ENCODE assay signal across 7 cellular contexts in the genomic region with DNA sequence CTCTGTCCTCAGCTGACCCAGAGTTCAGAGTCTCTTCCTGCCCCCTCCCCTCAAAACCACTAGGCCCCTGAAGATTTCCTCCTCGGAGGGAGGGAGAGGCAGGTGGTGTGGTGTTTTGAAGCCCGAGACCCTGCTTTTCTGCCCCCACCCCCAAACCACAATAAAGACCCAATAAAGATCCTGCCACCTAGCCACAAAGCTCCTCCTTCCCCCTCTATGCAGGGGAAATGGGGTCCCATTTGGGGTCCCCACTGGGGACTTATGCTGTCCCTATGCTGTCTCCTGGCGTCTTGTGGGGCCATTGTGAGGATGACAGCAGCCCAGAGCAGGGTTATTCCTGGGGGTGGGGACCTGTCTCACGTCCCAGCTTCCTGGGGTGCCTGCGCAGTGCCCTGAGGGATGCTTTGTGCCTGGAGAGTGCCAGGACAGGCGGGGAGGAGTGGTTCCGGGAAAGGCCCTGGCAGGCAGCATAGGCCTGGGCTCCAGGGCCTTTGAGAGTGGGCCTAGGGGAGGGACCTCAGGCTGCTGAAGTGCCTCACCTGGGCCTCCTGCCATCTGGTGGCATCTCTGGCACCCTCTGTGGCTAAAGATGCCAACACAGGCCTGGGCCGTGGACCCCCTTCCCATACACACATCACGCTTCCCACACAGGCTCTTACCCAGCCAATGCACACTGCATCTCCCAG. TPM values are rescaled to one million over a fixed set of nuclear protein-coding genes. Genes with fewer than 3 reads are reported as not detected.
DNase-seq lines count a peak whose midpoint lies in the region; ATAC-seq and TF ChIP-seq lines count a peak whose summit lies in the region.

No MANE protein-coding gene starts in this region.

- peak in 2 of 4 donors; percentile 15 to 33 for TF ChIP-seq POLR2A in esophagus squamous epithelium (IDR thresholded peaks at IDR 0.05)

- intact Hi-C loops in esophagus squamous epithelium (cut with DNase I): loop anchor here (5.0 kb wide), 2 partner anchors 37 to 127 kb away; no protein-coding TSS in a partner anchor

- H3K4me3 ChIP-seq in esophagus squamous epithelium (peak overlapping the region in 3 of 4 donors; percentile 41 to 73 (median 53)), neutrophil (ENCODE audit: low read depth in 1 of 2, low read length in 1 of 2) (peak overlapping the region; percentile 61 to 93)

- H3K4me1 ChIP-seq in esophagus squamous epithelium (peaks cover 87 to 100% (median 90%) of the 10 kb centered on the region in 3 donors), neutrophil (ENCODE audit: control insufficient read depth in 1 of 2, insufficient read depth in 1 of 2, low read depth in 1 of 2, low read length in 1 of 2) (peaks cover 85 to 88% of the 10 kb centered on the region in 2 experiments)

- H3K9me3 ChIP-seq in esophagus squamous epithelium (no peaks in the 10 kb centered on the region), neutrophil (no peaks in the 10 kb centered on the region)

- ATAC-seq in GM21825 (IDR thresholded peaks at IDR 0.05; ENCODE audit: unreplicated experiment): no peak

- peak overlapping the region; percentile 99 to 100 (median 100) for H3K27ac ChIP-seq in esophagus squamous epithelium
- peak overlapping the region; percentile 95 for H3K27ac ChIP-seq in neutrophil

- peak in 3 of 6 experiments; percentile 9 to 38 (median 11) for TF ChIP-seq CTCF in esophagus squamous epithelium (IDR thresholded peaks at IDR 0.05)
- no peak for TF ChIP-seq CTCF in neutrophil (IDR thresholded peaks at IDR 0.05)

- H3K27me3 ChIP-seq in esophagus squamous epithelium (no peaks in the 10 kb centered on the region), neutrophil (no peaks in the 10 kb centered on the region)

- H3K36me3 ChIP-seq in esophagus squamous epithelium (no peaks in the 10 kb centered on the region), neutrophil (no peaks in the 10 kb centered on the region)

- DNase-seq in HUDEP-2 (lab: John Stamatoyannopoulos, UW; ENCODE audit: unreplicated experiment in 76 of 76) (peak in 58 of 76 experiments; percentile 24 to 87 (median 44)), esophagus squamous epithelium (lab: John Stamatoyannopoulos, UW) (no peak), HT-29 (ENCODE audit: low spot score) (no peak)
- DNase-seq in activated CD4-positive, alpha-beta T cell treated with anti-CD3 and anti-CD28 coated beads for 48 hours: peak; percentile 60
- DNase-seq in effector CD4-positive, alpha-beta T cell: no peak

- WGBS in esophagus squamous epithelium, 2 donors: 40 to 57% methylated on average over 2 to 3 of the region's 9 CpGs

RNA-seq across cellular contexts. Expression of gene ARMC12, which starts 8.0 kb away (rescaled TPM):
- total RNA-seq in esophagus squamous epithelium: 1 to 10 TPM in 1 of 4 donors, under 1 TPM in 1, not detected in 2; 0.26 to 1.5 TPM
- total RNA-seq in HT-29 (2014; rRNA removed; shearing (Covaris generic)): not detected in 2 replicates

RNA-seq across cellular contexts. Expression of gene FKBP5, which starts 40.1 kb away (rescaled TPM):
- total RNA-seq in esophagus squamous epithelium: 100 to 1,000 TPM in 2 of 4 donors, 10 to 100 TPM in 2; 65.0 to 273 (median 103) TPM
- 6.6 and 7.7 TPM in 2 replicates for total RNA-seq in HT-29 (2014; rRNA removed; shearing (Covaris generic))

RNA-seq across cellular contexts. Expression of gene CLPSL2, which starts 47.6 kb away (rescaled TPM):
- not detected for total RNA-seq in esophagus squamous epithelium
- total RNA-seq in HT-29 (2014; rRNA removed; shearing (Covaris generic)): not detected in 2 replicates

RNA-seq across cellular contexts. Expression of gene CLPSL1, which starts 52.0 kb away (rescaled TPM):
- not detected for total RNA-seq in esophagus squamous epithelium
- not detected in 2 replicates for total RNA-seq in HT-29 (2014; rRNA removed; shearing (Covaris generic))

Comparison
In these comparisons a context has a peak if more than half of its experiments do, and no peak if none do; other contexts are left out.
1. DNase-seq: peak in HUDEP-2 (58 of 76) and activated CD4-positive, alpha-beta T cell treated with anti-CD3 and anti-CD28 coated beads for 48 hours (single experiment); none in esophagus squamous epithelium (single experiment), HT-29 (single experiment) and effector CD4-positive, alpha-beta T cell (single experiment).